17 cellular contexts compared by ENCODE assay signal in the genomic region with DNA sequence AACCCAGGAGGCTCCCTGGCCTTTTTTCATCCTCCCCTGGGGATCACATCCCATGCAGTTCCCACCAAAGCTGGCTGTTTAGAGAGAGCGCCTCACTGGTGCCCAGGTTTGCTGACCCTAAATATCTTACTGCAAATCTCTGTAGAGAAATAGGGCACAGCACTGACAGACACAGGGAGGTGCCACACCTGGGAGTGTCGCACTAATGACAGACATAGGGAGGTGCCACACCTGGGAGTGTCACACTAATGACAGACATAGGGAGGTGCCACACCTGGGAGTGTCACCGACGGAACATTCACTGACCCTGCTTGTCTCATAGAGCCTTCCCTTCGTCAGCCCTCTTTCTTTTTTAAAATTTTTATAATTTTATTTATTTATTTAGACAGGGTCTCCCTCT. TPM values are rescaled to one million over a fixed set of nuclear protein-coding genes. Genes with fewer than 3 reads are reported as not detected.
DNase-seq lines count a peak whose midpoint lies in the region; TF ChIP-seq lines count a peak whose summit lies in the region.
"Had no signal": no experiment of that assay in that cellular context is flagged by ENCODE, and none has a peak within 500 bp of the region (broad histone marks: within the 10 kb centered on the region; RNA-seq: fewer than 3 reads in every experiment).

No MANE protein-coding gene starts in this region.

- TF ChIP-seq EP300 in transverse colon (IDR thresholded peaks at IDR 0.05; ENCODE audit: low read depth) = no peak

- no peaks in the 10 kb centered on the region for H3K27me3 ChIP-seq in colonic mucosa
- no peaks in the 10 kb centered on the region for H3K27me3 ChIP-seq in osteoblast (ENCODE audit: insufficient read depth, low read length)
- H3K27me3 ChIP-seq in transverse colon = no peaks in the 10 kb centered on the region
- H3K27me3 ChIP-seq: foreskin keratinocyte, neural progenitor cell, tibial artery had no signal

- H3K9me3 ChIP-seq in colonic mucosa (no peaks in the 10 kb centered on the region), osteoblast (ENCODE audit: low read depth, low read length) (no peaks in the 10 kb centered on the region), transverse colon (no peaks in the 10 kb centered on the region)
- H3K9me3 ChIP-seq: SK-N-SH, tibial artery had no signal

- no peaks in the 10 kb centered on the region for H3K4me1 ChIP-seq in colonic mucosa
- H3K4me1 ChIP-seq in osteoblast (ENCODE audit: insufficient read depth, low read length) = peaks cover 29% of the 10 kb centered on the region
- H3K4me1 ChIP-seq in transverse colon = no peaks in the 10 kb centered on the region
- H3K4me1 ChIP-seq: neural progenitor cell had no signal

- WGBS in transverse colon (ENCODE audit: low coverage in 1 of 2), 2 donors = 71 to 79% methylated on average over 4 to 5 of the region's 5 CpGs

- peaks cover 5% of the 10 kb centered on the region for H3K79me2 ChIP-seq in osteoblast (ENCODE audit: insufficient read depth, low read length)

- H3K27ac ChIP-seq in colonic mucosa (no peak overlapping the region), osteoblast (ENCODE audit: low read depth, low read length) (no peak overlapping the region), transverse colon (peak overlapping the region in 1 of 4 donors; percentile 44)
- H3K27ac ChIP-seq: foreskin keratinocyte, neural progenitor cell had no signal

- TF ChIP-seq CTCF in colonic mucosa (IDR thresholded peaks at IDR 0.05) (no peak), osteoblast (IDR thresholded peaks at IDR 0.05; ENCODE audit: extremely low read depth, low read depth, low read length) (no peak), transverse colon (IDR thresholded peaks at IDR 0.05) (no peak)

- in situ Hi-C loops in transverse colon (cut with MboI; ENCODE audit: low pct_ligation_motif_present in 1 of 4, low pct_unique_long_range_greater_than_20kb in 1 of 4, low sequenced_read_pairs in 3 of 4) = no loop called here

- H2AFZ ChIP-seq in osteoblast (ENCODE audit: low read length) = no peak overlapping the region
- H2AFZ ChIP-seq: GM23338, neural progenitor cell had no signal

- H3K4me2 ChIP-seq in osteoblast (ENCODE audit: insufficient read depth, low read length) = no peak overlapping the region
- H3K4me2 ChIP-seq: GM23338, neural progenitor cell, SK-N-SH had no signal

- H3K4me3 ChIP-seq in colonic mucosa = no peak overlapping the region
- no peak overlapping the region for H3K4me3 ChIP-seq in osteoblast (ENCODE audit: insufficient read depth, low read length)
- no peak overlapping the region for H3K4me3 ChIP-seq in transverse colon
- H3K4me3 ChIP-seq: coronary artery, GM23338, neural progenitor cell, tibial artery had no signal

- H4K20me1 ChIP-seq in osteoblast (ENCODE audit: insufficient read depth, low read length) = peaks cover 17% of the 10 kb centered on the region

- intact Hi-C loops in colonic mucosa (cut with DNase I) (no loop called here), transverse colon (cut with DNase I; ENCODE audit: low total_unique reads) (no loop called here)

- H3K36me3 ChIP-seq in colonic mucosa (peaks cover 14% of the 10 kb centered on the region), osteoblast (ENCODE audit: insufficient read depth, low read length) (peaks cover 18% of the 10 kb centered on the region), transverse colon (peaks cover 0 to 16% (median 6%) of the 10 kb centered on the region in 4 donors)
- H3K36me3 ChIP-seq: neural progenitor cell had no signal

- no peak for TF ChIP-seq POLR2A in transverse colon (IDR thresholded peaks at IDR 0.05)

- DNase-seq in NCI-H82 (lab: John Stamatoyannopoulos, UW) (peak; percentile 16), NCI-H82 treated with DMSO at 0.1 percent for 48 hours (lab: John Stamatoyannopoulos, UW; ENCODE audit: unreplicated experiment) (no peak), colonic mucosa (peak; percentile 61), osteoblast (ENCODE audit: insufficient read length, low spot score, missing footprints) (peak; percentile 27), transverse colon (peak; percentile 70), NCI-H510A (lab: John Stamatoyannopoulos, UW) (no peak), globus pallidus (ENCODE audit: low spot score) (no peak), foreskin melanocyte (no peak)
- DNase-seq: activated CD4-positive, CD25-positive, alpha-beta regulatory T cell treated with anti-CD3 and anti-CD28 coated beads, Interleukin-2, amount 50 U/mL, for 72 hours; foreskin keratinocyte; NCI-H526 treated with DMSO at 0.1 percent for 48 hours; T-helper 9 cell had no signal

- H3K9ac ChIP-seq in colonic mucosa (ENCODE audit: low read depth in 2 of 2, low read length in 2 of 2) = no peak overlapping the region
- H3K9ac ChIP-seq: neural progenitor cell, SK-N-SH had no signal

RNA-seq across cellular contexts. Expression of a gene that starts 25.6 kb away (rescaled TPM):
- total RNA-seq in colonic mucosa = 10 to 100 TPM; 18.4 to 26.0 TPM
- 18.5 and 23.6 TPM in 2 replicates for total RNA-seq in osteoblast
- 10 to 100 TPM; 24.0 to 99.1 (median 63.1) TPM for total RNA-seq in transverse colon

RNA-seq across cellular contexts. Expression of a gene that starts 34.0 kb away (rescaled TPM):
- total RNA-seq in colonic mucosa (10 to 100 TPM; 25.9 to 35.0 TPM), osteoblast (1.1 and 2.1 TPM in 2 replicates), transverse colon (10 to 100 TPM in 3 of 4 donors, 1 to 10 TPM in 1; 3.0 to 48.3 (median 16.2) TPM)

RNA-seq across cellular contexts. Expression of a gene that starts 44.9 kb away (rescaled TPM):
- total RNA-seq in colonic mucosa (100 to 1,000 TPM in 1 of 2 donors, 10 to 100 TPM in 1; 69.8 to 102 TPM), osteoblast (31.1 and 38.3 TPM in 2 replicates), transverse colon (10 to 100 TPM; 27.7 to 75.1 (median 56.8) TPM)

RNA-seq across cellular contexts. Expression of a gene that starts 45.2 kb away (rescaled TPM):
- total RNA-seq in colonic mucosa (10 to 100 TPM; 21.3 to 23.6 TPM), osteoblast (25.3 and 27.7 TPM in 2 replicates), transverse colon (100 to 1,000 TPM in 1 of 4 donors, 10 to 100 TPM in 1, 1 to 10 TPM in 2; 9.3 to 116 (median 30.9) TPM)

Comparison
In these comparisons a context has a peak if more than half of its experiments do, and no peak if none do; other contexts are left out.
1. DNase-seq: peak in NCI-H82 (single experiment), colonic mucosa (single experiment), osteoblast (single experiment) and transverse colon (single experiment); none in NCI-H82 treated with DMSO at 0.1 percent for 48 hours (single experiment), NCI-H510A (single experiment), globus pallidus (single experiment) and foreskin melanocyte (single experiment).